22 cellular contexts compared by ENCODE assay signal in genomic region chr9:16960084-16960483, GRCh38.
DNase-seq lines count a peak whose midpoint lies in the region; ATAC-seq, FAIRE-seq and TF ChIP-seq lines count a peak whose summit lies in the region.
"Had no signal": no experiment of that assay in that cellular context is flagged by ENCODE, and none has a peak within 500 bp of the region (broad histone marks: within the 10 kb centered on the region; RNA-seq: fewer than 3 reads in every experiment).

No MANE protein-coding gene starts in this region.

- TF ChIP-seq RAD21 in A549 (conservative IDR thresholded peaks at IDR 0.05 in 1 of 2, IDR thresholded peaks at IDR 0.05 in 1 of 2) (no peak), GM12878 (IDR thresholded peaks at IDR 0.05; ENCODE audit: insufficient read depth, low read depth, low read length) (no peak)

- H3K79me2 ChIP-seq in GM12878 (ENCODE audit: control insufficient read depth, insufficient read depth, low read length) (no peaks in the 10 kb centered on the region), hepatocyte (no peaks in the 10 kb centered on the region)

- H2AFZ ChIP-seq in GM12878 (ENCODE audit: control insufficient read depth, low read depth, low read length): no peak overlapping the region
- H2AFZ ChIP-seq in hepatocyte: no peak overlapping the region

- H3K9me3 ChIP-seq in A549 (no peaks in the 10 kb centered on the region), GM12878 (replicated peaks; ENCODE audit: control insufficient read depth, insufficient read depth, low read length) (no peaks in the 10 kb centered on the region), hepatocyte (ENCODE audit: low read depth) (no peaks in the 10 kb centered on the region)
- H3K9me3 ChIP-seq: uterus had no signal

- H4K20me1 ChIP-seq in GM12878 (ENCODE audit: control insufficient read depth, insufficient read depth) (no peaks in the 10 kb centered on the region), hepatocyte (ENCODE audit: insufficient read depth, poor library complexity, severe bottlenecking) (no peaks in the 10 kb centered on the region)

- no TSS peak for BruUV-seq in GM12878 (replicated peaks; lab: Mats Ljungman, UMichigan)

- no peaks in the 10 kb centered on the region for H3K4me1 Mint-ChIP-seq in T-helper 2 cell treated with Interferon-gamma antibody and Interleukin-4, amounts not matched to agents 5 μg/mL and 100 μg/mL, for 36 hours (ENCODE audit: low read depth)
- H3K4me1 Mint-ChIP-seq: immature natural killer cell had no signal

- H3K36me3 Mint-ChIP-seq in T-helper 2 cell treated with Interferon-gamma antibody and Interleukin-4, amounts not matched to agents 5 μg/mL and 100 μg/mL, for 36 hours (ENCODE audit: low read depth): no peaks in the 10 kb centered on the region

- no peak overlapping the region for H3K4me3 Mint-ChIP-seq in T-helper 2 cell treated with Interferon-gamma antibody and Interleukin-4, amounts not matched to agents 5 μg/mL and 100 μg/mL, for 36 hours
- H3K4me3 Mint-ChIP-seq: activated T-cell treated with anti-CD3 and anti-CD28 coated beads, Interleukin-2, amount 50 U/mL, for 24 hours; H9; immature natural killer cell; natural killer cell treated with Interleukin-12 subunit alpha and Interleukin-12 subunit beta and Interleukin-15 and Interleukin-18, amount 100 ng/mL, for 72 hours had no signal

- H3K9me3 Mint-ChIP-seq in T-helper 2 cell treated with Interferon-gamma antibody and Interleukin-4, amounts not matched to agents 5 μg/mL and 100 μg/mL, for 36 hours: peaks cover 37% of the 10 kb centered on the region
- H3K9me3 Mint-ChIP-seq: natural killer cell treated with Interleukin-12 subunit alpha and Interleukin-12 subunit beta and Interleukin-15 and Interleukin-18, amount 100 ng/mL, for 72 hours had no signal

- POLR2A ChIA-PET in A549 (lab: Yijun Ruan, JAX) (no interaction called here), GM12878 (lab: Charles Lee) (no interaction called here)

- RAD21 ChIA-PET in GM12878 (lab: Charles Lee; ENCODE audit: unreplicated experiment): no interaction called here

- TF ChIP-seq CTCF in A549 (IDR thresholded peaks at IDR 0.05) (no peak), GM12878 (IDR thresholded peaks at IDR 0.05 in 2 of 3, conservative IDR thresholded peaks at IDR 0.05 in 1 of 3; ENCODE audit: control insufficient read depth in 2 of 3, extremely low read depth in 1 of 3, insufficient read depth in 1 of 3, low read depth in 3 of 3, low read length in 3 of 3) (no peak), hepatocyte (IDR thresholded peaks at IDR 0.05; ENCODE audit: poor library complexity) (no peak), lower leg skin (IDR thresholded peaks at IDR 0.05) (no peak)

- in situ Hi-C loops in GM12878 (cut with MboI): no loop called here

- no peak overlapping the region for H3K27ac Mint-ChIP-seq in T-helper 2 cell treated with Interferon-gamma antibody and Interleukin-4, amounts not matched to agents 5 μg/mL and 100 μg/mL, for 36 hours
- H3K27ac Mint-ChIP-seq: activated naive CD4-positive, alpha-beta T cell treated with anti-CD3 and anti-CD28 coated beads, Interleukin-2, amount 50 U/mL, for 72 hours; activated T-cell treated with anti-CD3 and anti-CD28 coated beads, Interleukin-2, amount 50 U/mL, for 24 hours; H9; immature natural killer cell; natural killer cell treated with Interleukin-12 subunit alpha and Interleukin-12 subunit beta and Interleukin-15 and Interleukin-18, amount 100 ng/mL, for 72 hours had no signal

- 50% methylated on average over 2 of the region's 2 CpGs for WGBS in A549 (ENCODE audit: missing lambda C conversion rate)
- 3% methylated on average over 2 of the region's 2 CpGs for WGBS in GM12878 (ENCODE audit: insufficient coverage, insufficient replicate concordance, low lambda C conversion rate, missing lambda C conversion rate)
- 80% methylated on average over 2 of the region's 2 CpGs for WGBS in hepatocyte (ENCODE audit: low lambda C conversion rate, missing lambda C conversion rate)
- 75 to 77% methylated on average over 2 of the region's 2 CpGs for WGBS in lower leg skin, 2 donors

- no peak overlapping the region for H3K9ac ChIP-seq in GM12878 (ENCODE audit: control insufficient read depth, insufficient read depth, low read length)

- TF ChIP-seq POLR2A in A549 (IDR thresholded peaks at IDR 0.05; ENCODE audit: low read length): no peak
- no peak for TF ChIP-seq POLR2A in GM12878 (IDR thresholded peaks at IDR 0.05; ENCODE audit: low read depth, low read length)
- no peak for TF ChIP-seq POLR2A in lower leg skin (IDR thresholded peaks at IDR 0.05)

- no peaks in the 10 kb centered on the region for H3K27me3 ChIP-seq in GM12878 (replicated peaks in 1 of 2; ENCODE audit: control insufficient read depth in 2 of 2, insufficient read depth in 2 of 2, low read length in 1 of 2)
- H3K27me3 ChIP-seq in hepatocyte: no peaks in the 10 kb centered on the region
- H3K27me3 ChIP-seq: uterus had no signal

- H3K27ac ChIP-seq in A549 (no peak overlapping the region), GM12878 (ENCODE audit: control insufficient read depth, insufficient read depth) (no peak overlapping the region), hepatocyte (no peak overlapping the region)
- H3K27ac ChIP-seq: SK-N-MC, uterus had no signal

- ATAC-seq in A549 (peak in 1 of 2 experiments; percentile 32; a peak in 1 of 6 replicates), GM12878 (peak; percentile 60)
- ATAC-seq: activated naive CD4-positive, alpha-beta T cell treated with anti-CD3 and anti-CD28 coated beads, Interleukin-2, amount 50 U/mL, for 72 hours had no signal

- H3K36me3 ChIP-seq in GM12878 (ENCODE audit: control insufficient read depth in 2 of 2, insufficient read depth in 2 of 2, low read length in 1 of 2) (no peaks in the 10 kb centered on the region), hepatocyte (replicated peaks; ENCODE audit: insufficient read depth, low read depth) (no peaks in the 10 kb centered on the region)
- H3K36me3 ChIP-seq: uterus had no signal

- H3K4me2 ChIP-seq in A549: no peak overlapping the region
- no peak overlapping the region for H3K4me2 ChIP-seq in GM12878 (ENCODE audit: control insufficient read depth, insufficient read depth)
- no peak overlapping the region for H3K4me2 ChIP-seq in hepatocyte

- no peaks in the 10 kb centered on the region for H3K9me2 ChIP-seq in hepatocyte (replicated peaks; ENCODE audit: insufficient read depth)

- DNase-seq in A549 (ENCODE audit: low read depth in 1 of 2, low spot score in 1 of 2) (peak in 1 of 2 experiments; percentile 17), HT1080 (ENCODE audit: low read depth) (peak; percentile 58), GM12878 (ENCODE audit: low read depth, low spot score) (no peak), hepatocyte (ENCODE audit: low spot score) (peak; percentile 5), lower leg skin (ENCODE audit: low spot score in 2 of 2) (no peak), AG08395 (ENCODE audit: low spot score) (no peak)
- DNase-seq in stimulated activated CD4-positive, alpha-beta T cell treated with anti-CD3 and anti-CD28 coated beads, Interleukin-2, amount 100 ng/mL, for 24 hours: no peak
- DNase-seq in T-helper 2 cell treated with Interferon-gamma antibody and Interleukin-4, amounts not matched to agents 5 μg/mL and 100 μg/mL, for 36 hours (ENCODE audit: low spot score): no peak
- DNase-seq: activated CD4-positive, alpha-beta T cell treated with anti-CD3 and anti-CD28 coated beads, Interleukin-2, amount 50 U/mL, for 1 hour; activated T-cell treated with anti-CD3 and anti-CD28 coated beads, Interleukin-2, amount 50 U/mL, for 24 hours; central memory CD4-positive, alpha-beta T cell; glutamatergic neuron; H9; immature natural killer cell; MM.1S; NCI-H524 treated with DMSO at 0.1 percent for 48 hours; OCI-M1; stimulated activated CD4-positive, alpha-beta T cell treated with anti-CD3 and anti-CD28 coated beads, Interleukin-15, amount 100 ng/mL, for 24 hours; uterus had no signal

- intact Hi-C loops in GM12878 (cut with micrococcal nuclease; ENCODE audit: unreplicated experiment) (no loop called here), lower leg skin (cut with DNase I; ENCODE audit: low total_unique reads) (no loop called here)

- H3K4me3 ChIP-seq in A549 (no peak overlapping the region), GM12878 (no peak overlapping the region), hepatocyte (no peak overlapping the region), lower leg skin (ENCODE audit: low read depth, poor library complexity, severe bottlenecking) (no peak overlapping the region)
- H3K4me3 ChIP-seq: SK-N-MC, uterus had no signal

- CTCF ChIA-PET in A549 (lab: Yijun Ruan, JAX) (interaction anchor here (1.4 kb wide), 1 partner anchor 10 kb away, joined by 4 read pairs; no protein-coding TSS in a partner anchor), GM12878 (lab: Yijun Ruan, JAX) (no interaction called here)

- no peak for FAIRE-seq in A549 (lab: Jason Lieb, UNC)
- no peak for FAIRE-seq in GM12878 (lab: Jason Lieb, UNC)

- H3K27me3 Mint-ChIP-seq in T-helper 2 cell treated with Interferon-gamma antibody and Interleukin-4, amounts not matched to agents 5 μg/mL and 100 μg/mL, for 36 hours (ENCODE audit: low read depth): no peaks in the 10 kb centered on the region
- H3K27me3 Mint-ChIP-seq: activated T-cell treated with anti-CD3 and anti-CD28 coated beads, Interleukin-2, amount 50 U/mL, for 24 hours; natural killer cell treated with Interleukin-12 subunit alpha and Interleukin-12 subunit beta and Interleukin-15 and Interleukin-18, amount 100 ng/mL, for 72 hours had no signal

- TF ChIP-seq EP300 in A549 (IDR thresholded peaks at IDR 0.05): no peak
- TF ChIP-seq EP300 in GM12878 (IDR thresholded peaks at IDR 0.05; ENCODE audit: borderline replicate concordance in 1 of 2, control insufficient read depth in 1 of 2, low read depth in 2 of 2, low read length in 2 of 2): no peak

- SMC1A ChIA-PET in GM12878 (lab: Charles Lee; ENCODE audit: uncharacterized antibody, unreplicated experiment): no interaction called here

- no peaks in the 10 kb centered on the region; the same call in 2 of the 3 replicates for H3K4me1 ChIP-seq in A549
- H3K4me1 ChIP-seq in GM12878 (ENCODE audit: control insufficient read depth, insufficient read depth, low read length): no peaks in the 10 kb centered on the region
- H3K4me1 ChIP-seq in hepatocyte (ENCODE audit: insufficient read depth): no peaks in the 10 kb centered on the region
- H3K4me1 ChIP-seq: uterus had no signal

TF ChIP-seq in A549, 52 proteins besides CTCF, POLR2A, EP300 and RAD21:
- no peak for TF ChIP-seq CBX8 (IDR thresholded peaks at IDR 0.05)
- TF ChIP-seq FOSL2 (IDR thresholded peaks at IDR 0.05): no peak
- TF ChIP-seq FOSL2 (CRISPR knock-in tag; IDR thresholded peaks at IDR 0.05): peak; percentile 3; the same call in 1 of the 2 replicates

TF ChIP-seq in GM12878, 131 proteins besides CTCF, POLR2A, EP300 and RAD21 (continues in another document):
- no peak for TF ChIP-seq SIN3A (IDR thresholded peaks at IDR 0.05; ENCODE audit: low read depth, low read length)
- no peak for TF ChIP-seq MYC (IDR thresholded peaks at IDR 0.05; ENCODE audit: insufficient read depth, insufficient read length, insufficient replicate concordance, low read length, severe bottlenecking)
- TF ChIP-seq RFX5 (IDR thresholded peaks at IDR 0.05; ENCODE audit: low read depth, low read length): no peak
- TF ChIP-seq SRF (IDR thresholded peaks at IDR 0.05; ENCODE audit: low read depth in 2 of 2, low read length in 2 of 2): no peak
- no peak for TF ChIP-seq EGR1 (IDR thresholded peaks at IDR 0.05; ENCODE audit: borderline replicate concordance in 1 of 2, low read depth in 2 of 2, low read length in 2 of 2)
- no peak for TF ChIP-seq KAT2A (conservative IDR thresholded peaks at IDR 0.05; ENCODE audit: control insufficient read depth, low read depth, low read length)

Comparison
In these comparisons a context has a peak if more than half of its experiments do, and no peak if none do; other contexts are left out.
1. DNase-seq: peak in HT1080 (single experiment) and hepatocyte (single experiment); none in GM12878 (single experiment), lower leg skin (0 of 2), stimulated activated CD4-positive, alpha-beta T cell treated with anti-CD3 and anti-CD28 coated beads, Interleukin-2, amount 100 ng/mL, for 24 hours (0 of 2), T-helper 2 cell treated with Interferon-gamma antibody and Interleukin-4, amounts not matched to agents 5 μg/mL and 100 μg/mL, for 36 hours (single experiment) and AG08395 (single experiment).